10 cellular contexts compared by ENCODE assay signal in genomic region chr5:150499437-150499956, GRCh38. TPM values are rescaled to one million over a fixed set of nuclear protein-coding genes. Genes with fewer than 3 reads are reported as not detected.
DNase-seq lines count a peak whose midpoint lies in the region; ATAC-seq, FAIRE-seq and TF ChIP-seq lines count a peak whose summit lies in the region.
"Had no signal": no experiment of that assay in that cellular context is flagged by ENCODE, and none has a peak within 500 bp of the region (broad histone marks: within the 10 kb centered on the region; RNA-seq: fewer than 3 reads in every experiment).

No MANE protein-coding gene starts in this region.

- H3K4me3 ChIP-seq in H1 (ENCODE audit: extremely low read depth in 1 of 4, insufficient read depth in 2 of 4, low read depth in 3 of 4, low read length in 4 of 4) (no peak overlapping the region), psoas muscle (no peak overlapping the region), kidney (ENCODE audit: low read length in 2 of 2) (no peak overlapping the region)

- H3K4me2 ChIP-seq in H1 (ENCODE audit: insufficient read depth in 1 of 2, low read depth in 2 of 2, low read length in 2 of 2) = peak overlapping the region in 1 of 2 experiments; percentile 65; a peak in 2 of 4 replicates

- H3K79me2 ChIP-seq in H1 (ENCODE audit: control insufficient read depth in 1 of 2, insufficient read depth in 2 of 2, low read length in 2 of 2) = peaks cover 13 to 87% of the 10 kb centered on the region in 2 experiments; a peak in 3 of 4 replicates

- no peak overlapping the region for H4K5ac ChIP-seq in H1 (ENCODE audit: insufficient read length, low read depth, low read length)

- H3K9me3 ChIP-seq in H1 (ENCODE audit: insufficient read depth in 2 of 2, low read depth in 1 of 2, low read length in 1 of 2) = no peaks in the 10 kb centered on the region
- no peaks in the 10 kb centered on the region for H3K9me3 ChIP-seq in psoas muscle
- no peaks in the 10 kb centered on the region for H3K9me3 ChIP-seq in kidney (ENCODE audit: control insufficient read depth in 1 of 2, low read length in 2 of 2)

- no peaks in the 10 kb centered on the region for H3K27me3 ChIP-seq in H1 (replicated peaks in 1 of 4; ENCODE audit: control insufficient read depth in 3 of 4, extremely low read depth in 1 of 4, insufficient read depth in 3 of 4, low read length in 3 of 4)
- H3K27me3 ChIP-seq in psoas muscle (ENCODE audit: insufficient read depth in 3 of 3, low read length in 2 of 3) = no peaks in the 10 kb centered on the region

- no peak for TF ChIP-seq EP300 in H1 (IDR thresholded peaks at IDR 0.05; ENCODE audit: borderline replicate concordance in 1 of 2, low read depth in 2 of 2, low read length in 2 of 2)

- H4K8ac ChIP-seq in H1 (ENCODE audit: extremely low read depth, insufficient read depth, low read length) = no peak overlapping the region

- H3K4me1 ChIP-seq in H1 (replicated peaks in 1 of 4; ENCODE audit: control insufficient read depth in 3 of 4, insufficient read depth in 4 of 4, low read length in 3 of 4) (peaks cover 21 to 28% (median 24%) of the 10 kb centered on the region in 4 experiments), psoas muscle (peaks cover 82% of the 10 kb centered on the region), kidney (ENCODE audit: control insufficient read depth in 1 of 2, insufficient read depth in 1 of 2, low read depth in 1 of 2, low read length in 2 of 2) (peaks cover 47 to 51% of the 10 kb centered on the region in 2 donors)

- H2AFZ ChIP-seq in H1 (ENCODE audit: low read length) = no peak overlapping the region

- no peak overlapping the region for H3K14ac ChIP-seq in H1 (ENCODE audit: insufficient read length)

- 93% methylated on average over 7 of the region's 7 CpGs; no CpG with 5 or more reads in 1 of the 2 experiments for WGBS in H1 (ENCODE audit: extremely low coverage in 1 of 2, insufficient coverage in 1 of 2, insufficient read length in 1 of 2, insufficient replicate concordance in 2 of 2, low coverage in 1 of 2, low lambda C conversion rate in 2 of 2, missing lambda C conversion rate in 1 of 2), 2 experiments
- WGBS in psoas muscle, 3 donors = 75 to 82% (median 81%) methylated on average over 7 of the region's 7 CpGs

- H2BK15ac ChIP-seq in H1 (ENCODE audit: low read length) = no peak overlapping the region

- no peak for TF ChIP-seq CTCF in H1 (IDR thresholded peaks at IDR 0.05; ENCODE audit: control extremely low read depth in 1 of 3, insufficient read depth in 1 of 3, low read depth in 1 of 3, low read length in 3 of 3)
- no peak for TF ChIP-seq CTCF in psoas muscle (IDR thresholded peaks at IDR 0.05)
- no peak for TF ChIP-seq CTCF in GM10248 (IDR thresholded peaks at IDR 0.05; ENCODE audit: control extremely low read depth, extremely low read depth, low read depth, missing control alignments)
- no peak for TF ChIP-seq CTCF in kidney (IDR thresholded peaks at IDR 0.05; ENCODE audit: borderline replicate concordance, extremely low read depth, insufficient read depth)

- intact Hi-C loops in psoas muscle (cut with DNase I) (loop anchor here in 1 of 2 donors (5.0 kb wide), 1 partner anchor 33 kb away; no protein-coding TSS in a partner anchor), kidney (cut with DNase I) (no loop called here)

- TF ChIP-seq RAD21 in H1 (IDR thresholded peaks at IDR 0.05 in 1 of 2, conservative IDR thresholded peaks at IDR 0.05 in 1 of 2; ENCODE audit: low read depth in 2 of 2, low read length in 2 of 2) = no peak

- no peak overlapping the region for H4K91ac ChIP-seq in H1 (replicated peaks; ENCODE audit: insufficient read length, low read length)

- H2BK20ac ChIP-seq in H1 (ENCODE audit: low read length) = peak overlapping the region; percentile 82; the same call in 1 of the 2 replicates

- H3K9ac ChIP-seq in H1 (replicated peaks in 1 of 4; ENCODE audit: extremely low read depth in 1 of 4, low read depth in 3 of 4, low read length in 3 of 4) (no peak overlapping the region), kidney (ENCODE audit: low read length in 2 of 2) (no peak overlapping the region)

- H3K18ac ChIP-seq in H1 (ENCODE audit: extremely low read depth, low read length) = no peak overlapping the region; the same call in none of the 2 replicates

- TF ChIP-seq POLR2A in H1 (IDR thresholded peaks at IDR 0.05; ENCODE audit: control extremely low read depth in 1 of 2, low read depth in 2 of 2, low read length in 2 of 2) = no peak

- peak overlapping the region; percentile 75 for H2BK5ac ChIP-seq in H1 (ENCODE audit: low read depth, low read length)

- peak overlapping the region; percentile 25; the same call in 1 of the 2 replicates for H2AK5ac ChIP-seq in H1 (ENCODE audit: low read depth, low read length)

- H3K36me3 ChIP-seq in H1 (ENCODE audit: control insufficient read depth in 2 of 4, insufficient read depth in 4 of 4, low read length in 3 of 4) = no peaks in the 10 kb centered on the region
- H3K36me3 ChIP-seq in psoas muscle (ENCODE audit: insufficient read depth in 1 of 2, low read depth in 1 of 2) = no peaks in the 10 kb centered on the region
- peaks cover 0 to 4% of the 10 kb centered on the region in 2 donors for H3K36me3 ChIP-seq in kidney (ENCODE audit: control insufficient read depth in 1 of 2, insufficient read depth in 2 of 2, low read length in 2 of 2)

- H2BK120ac ChIP-seq in H1 (replicated peaks; ENCODE audit: low read depth, low read length) = no peak overlapping the region

- POLR2A ChIA-PET in H1 (lab: Charles Lee; ENCODE audit: partially characterized antibody) (interaction anchor here (0.6 to 9.3 kb wide), 13 partner anchors 7 to 106 kb away, joined by 3 to 122 read pairs (median 7); partner anchors contain the start of genes NDST1 and RPS14), GM10248 (lab: Yijun Ruan, JAX) (interaction anchor here (1.3 kb wide), 1 partner anchor 10 kb away, joined by 5 read pairs; no protein-coding TSS in a partner anchor)

- no peak overlapping the region for H3K4ac ChIP-seq in H1 (replicated peaks; ENCODE audit: insufficient read length, low read depth, low read length)

- H3K79me1 ChIP-seq in H1 (ENCODE audit: low read depth, low read length) = peaks cover 25% of the 10 kb centered on the region

- DNase-seq in H1 (ENCODE audit: low read depth in 1 of 2, low spot score in 2 of 2) = no peak
- DNase-seq in psoas muscle = no peak
- no peak for DNase-seq in GM10248 (ENCODE audit: extremely low spot score)
- DNase-seq in HT-29 (ENCODE audit: low spot score) = no peak
- DNase-seq in kidney = no peak
- DNase-seq in stimulated activated naive CD8-positive, alpha-beta T cell treated with anti-CD3 and anti-CD28 coated beads, Interleukin-15, Interleukin-2, amounts not matched to agents 100 U/mL and 50 U/mL, for 24 hours = no peak
- DNase-seq: aorta, DMS153 had no signal

- H3K27ac ChIP-seq in H1 (ENCODE audit: low read depth, low read length) = no peak overlapping the region
- peak overlapping the region; percentile 74 for H3K27ac ChIP-seq in psoas muscle
- no peak overlapping the region for H3K27ac ChIP-seq in kidney (ENCODE audit: low read depth in 2 of 2, low read length in 2 of 2)

- peaks cover 7 to 16% of the 10 kb centered on the region in 2 experiments for H4K20me1 ChIP-seq in H1 (replicated peaks in 1 of 2; ENCODE audit: control insufficient read depth in 1 of 2, insufficient read depth in 2 of 2, low read length in 2 of 2)

- peak overlapping the region; percentile 80; the same call in 1 of the 2 replicates for H2BK12ac ChIP-seq in H1 (ENCODE audit: low read depth, low read length)

- CTCF ChIA-PET in H1 (lab: Charles Lee; ENCODE audit: partially characterized antibody) (interaction anchor here (0.8 to 32.0 kb wide), 10 partner anchors 6 to 145 kb away, joined by 3 to 571 read pairs (median 5); partner anchors contain the start of gene NDST1), GM10248 (lab: Yijun Ruan, JAX) (interaction anchor here (0.6 to 6.6 kb wide), 14 partner anchors 9 to 146 kb away, joined by 3 to 26 read pairs (median 5); no protein-coding TSS in a partner anchor)

- no peak overlapping the region for H3K23ac ChIP-seq in H1 (ENCODE audit: insufficient read length)

- H3K23me2 ChIP-seq in H1 (ENCODE audit: low read depth, low read length) = no peaks in the 10 kb centered on the region

- no peak for FAIRE-seq in H1 (lab: Jason Lieb, UNC)
- FAIRE-seq in kidney (lab: Jason Lieb, UNC) = no peak

- ATAC-seq in GM18909 (IDR thresholded peaks at IDR 0.05; ENCODE audit: poor library complexity, unreplicated experiment) (peak; percentile 59), HG03432 (IDR thresholded peaks at IDR 0.05; ENCODE audit: unreplicated experiment) (peak; percentile 50), psoas muscle (no peak)
- no peak for ATAC-seq in stimulated activated naive CD8-positive, alpha-beta T cell treated with anti-CD3 and anti-CD28 coated beads, Interleukin-15, Interleukin-2, amounts not matched to agents 100 U/mL and 50 U/mL, for 24 hours

- no peak overlapping the region for H3K56ac ChIP-seq in H1 (replicated peaks; ENCODE audit: insufficient read length, low read depth, low read length)

RNA-seq across cellular contexts. Expression of gene NDST1, which starts 8.4 kb away (rescaled TPM):
- total RNA-seq in H1 (2021; fragmentation: NEBNext Ultra II Directional; extraction: Animal tissue kit (Norgen Biotek cat#: 25700)) = 70.1 and 72.0 TPM in 2 replicates
- polyA plus RNA-seq in H1 (2011; rRNA removed) = 27.0 and 37.7 TPM in 2 replicates
- polyA plus RNA-seq in H1 (2011; cell fraction: cytosol; rRNA removed) = 21.2 TPM
- polyA plus RNA-seq in H1 (2011; cell fraction: nucleus; rRNA removed) = 50.8 TPM
- polyA plus RNA-seq in H1 (2012, experiment 1 of 2) = 28.7 to 34.5 TPM (median 31.7 TPM) in 4 replicates
- 30.3 TPM for polyA plus RNA-seq in H1 (2012, experiment 2 of 2)
- polyA plus RNA-seq in H1 (2013, experiment 1 of 2) = 30.1 TPM
- polyA plus RNA-seq in H1 (2013, experiment 2 of 2) = 32.9 TPM
- polyA minus RNA-seq in H1 (2011; rRNA and poly(A)+ RNA removed) = 41.4 and 47.8 TPM in 2 replicates
- 32.1 TPM for polyA minus RNA-seq in H1 (2011; cell fraction: cytosol; rRNA and poly(A)+ RNA removed)
- polyA minus RNA-seq in H1 (2011; cell fraction: nucleus; rRNA and poly(A)+ RNA removed) = 37.9 TPM
- total RNA-seq in psoas muscle = 10 to 100 TPM; 30.1 to 40.2 (median 36.6) TPM
- 10 to 100 TPM; 11.0 to 22.5 (median 13.2) TPM for polyA plus RNA-seq in psoas muscle
- total RNA-seq in HT-29 (2014; rRNA removed; shearing (Covaris generic)) = 6.9 and 11.0 TPM in 2 replicates
- total RNA-seq in kidney = 60.7 TPM
- polyA plus RNA-seq in kidney (ENCODE audit: insufficient read depth, low read depth, low replicate concordance) = 11.7 TPM

RNA-seq across cellular contexts. Expression of gene RPS14, which starts 50.0 kb away (rescaled TPM):
- 2,548 and 2,599 TPM in 2 replicates for total RNA-seq in H1 (2021; fragmentation: NEBNext Ultra II Directional; extraction: Animal tissue kit (Norgen Biotek cat#: 25700))
- polyA plus RNA-seq in H1 (2011; rRNA removed) (5,579 and 6,423 TPM in 2 replicates), psoas muscle (1,000 to 10,000 TPM; 1,999 to 3,049 (median 2,406) TPM), kidney (ENCODE audit: insufficient read depth, low read depth, low replicate concordance) (1,994 TPM)
- polyA plus RNA-seq in H1 (2011; cell fraction: cytosol; rRNA removed) = 6,153 TPM
- polyA plus RNA-seq in H1 (2011; cell fraction: nucleus; rRNA removed) = 2,076 TPM
- 3,315 to 4,827 TPM (median 4,072 TPM) in 4 replicates for polyA plus RNA-seq in H1 (2012, experiment 1 of 2)
- polyA plus RNA-seq in H1 (2012, experiment 2 of 2) = 7,349 TPM
- 3,849 TPM for polyA plus RNA-seq in H1 (2013, experiment 1 of 2)
- polyA plus RNA-seq in H1 (2013, experiment 2 of 2) = 4,074 TPM
- polyA minus RNA-seq in H1 (2011; rRNA and poly(A)+ RNA removed) = 913 and 940 TPM in 2 replicates
- polyA minus RNA-seq in H1 (2011; cell fraction: cytosol; rRNA and poly(A)+ RNA removed) = 455 TPM
- 375 TPM for polyA minus RNA-seq in H1 (2011; cell fraction: nucleus; rRNA and poly(A)+ RNA removed)
- total RNA-seq in psoas muscle (1,000 to 10,000 TPM in 3 of 4 donors, 100 to 1,000 TPM in 1; 977 to 1,443 (median 1,285) TPM), kidney (1,504 TPM)
- total RNA-seq in HT-29 (2014; rRNA removed; shearing (Covaris generic)) = 1,946 and 1,965 TPM in 2 replicates

Comparison
In these comparisons a context has a peak if more than half of its experiments do, and no peak if none do; other contexts are left out.
1. ATAC-seq: peak in GM18909 (single experiment) and HG03432 (single experiment); none in psoas muscle (0 of 4) and stimulated activated naive CD8-positive, alpha-beta T cell treated with anti-CD3 and anti-CD28 coated beads, Interleukin-15, Interleukin-2, amounts not matched to agents 100 U/mL and 50 U/mL, for 24 hours (single experiment).